20 cellular contexts compared by ENCODE assay signal in the genomic region with DNA sequence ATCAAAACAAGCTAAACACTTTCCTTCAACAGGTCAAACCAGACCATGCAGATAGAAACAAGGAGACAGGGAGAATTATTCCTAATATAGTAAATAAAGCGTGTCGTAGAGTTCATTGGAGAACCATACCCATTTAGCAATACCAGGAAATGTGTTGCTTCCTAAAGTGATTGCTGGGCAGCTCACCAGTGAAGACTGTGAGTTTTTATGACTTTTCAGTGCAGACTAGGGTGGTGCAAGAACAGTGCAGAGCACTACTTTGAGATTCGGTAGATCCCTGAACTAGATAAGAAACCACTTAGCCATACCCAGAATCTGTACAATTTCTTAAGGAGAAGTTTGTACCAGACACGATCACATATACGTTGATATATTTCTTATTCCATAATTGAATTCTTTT.
"Had no signal": no experiment of that assay in that cellular context is flagged by ENCODE, and none has a peak within 500 bp of the region (broad histone marks: within the 10 kb centered on the region; RNA-seq: fewer than 3 reads in every experiment).

No MANE protein-coding gene starts in this region.

- ATAC-seq: activated CD8-positive, alpha-beta T cell treated with anti-CD3 and anti-CD28 coated beads, Interleukin-2, amount 10 ng/mL, durations not matched to agents 7 days and 5 days had no signal

- H3K9me3 ChIP-seq: adrenal gland, vagina had no signal

- H3K4me1 ChIP-seq: right atrium auricular region, tibial nerve, vagina had no signal

- H3K27me3 ChIP-seq: adrenal gland, right atrium auricular region, tibial nerve, vagina had no signal

- H3K27ac ChIP-seq: adrenal gland, coronary artery, right atrium auricular region, tibial nerve, vagina had no signal

- DNase-seq: activated CD4-positive, alpha-beta T cell treated with anti-CD3 and anti-CD28 coated beads, Interleukin-2, amount 10 ng/mL, durations not matched to agents 24 days and 14 days; activated CD4-positive, CD25-positive, alpha-beta regulatory T cell; activated CD8-positive, alpha-beta memory T cell treated with anti-CD3 and anti-CD28 coated beads, Interleukin-2, amount 50 U/mL, for 4 hours; activated CD8-positive, alpha-beta T cell treated with anti-CD3 and anti-CD28 coated beads, Interleukin-2, amount 10 ng/mL, durations not matched to agents 7 days and 5 days; activated effector memory CD4-positive, alpha-beta T cell treated with anti-CD3 and anti-CD28 coated beads, Interleukin-2, amount 50 U/mL, for 16 hours; activated T-cell treated with anti-CD3 and anti-CD28 coated beads, Interleukin-2, amount 50 U/mL, for 48 hours; adrenal gland; central memory CD4-positive, alpha-beta T cell; effector CD8-positive, alpha-beta T cell; foreskin melanocyte; kidney glomerular epithelial cell; nephron progenitor cell; occipital lobe; stimulated activated CD4-positive, alpha-beta T cell treated with anti-CD3 and anti-CD28 coated beads, Interleukin-2, amount 100 ng/mL, for 48 hours; stimulated activated naive CD4-positive, alpha-beta T cell; substantia nigra had no signal

- H3K36me3 ChIP-seq: adrenal gland, right atrium auricular region, tibial nerve, vagina had no signal

- H3K4me3 ChIP-seq: adrenal gland, coronary artery, right atrium auricular region, tibial nerve, vagina had no signal
